27 cellular contexts compared by ENCODE assay signal in genomic region chrX:19448077-19448476, GRCh38.
"Had no signal": no experiment of that assay in that cellular context is flagged by ENCODE, and none has a peak within 500 bp of the region (broad histone marks: within the 10 kb centered on the region; RNA-seq: fewer than 3 reads in every experiment).

No MANE protein-coding gene starts in this region.

- H3K27me3 ChIP-seq: MG63, SJCRH30 had no signal

- H3K4me1 ChIP-seq: SJCRH30 had no signal

- DNase-seq: activated CD4-positive, alpha-beta memory T cell treated with anti-CD3 and anti-CD28 coated beads, Interleukin-2, amount 10 ng/mL, durations not matched to agents 7 days and 5 days; activated CD4-positive, alpha-beta T cell treated with anti-CD3 and anti-CD28 coated beads for 36 hours; activated CD4-positive, alpha-beta T cell treated with anti-CD3 and anti-CD28 coated beads, Interleukin-2, amount 50 U/mL, for 1 hour; activated gamma-delta T cell treated with Interleukin-2 at 50 U/mL for 16 hours; activated naive CD4-positive, alpha-beta T cell treated with anti-CD3 and anti-CD28 coated beads, Interleukin-2, amount 10 ng/mL, durations not matched to agents 7 days and 5 days; activated naive CD8-positive, alpha-beta T cell treated with anti-CD3 and anti-CD28 coated beads for 36 hours; activated T-cell treated with anti-CD3 and anti-CD28 coated beads for 4 hours; activated T-cell treated with anti-CD3 and anti-CD28 coated beads, Interleukin-2, amount 50 U/mL, for 72 hours; MG63; MV-4-11; NCI-H1092 treated with DMSO at 0.1 percent for 48 hours; NCI-H1417 treated with DMSO at 0.1 percent for 48 hours; NCI-H1694; NCI-H2029; NCI-H510A treated with DMSO at 0.1 percent for 48 hours; NCI-H69; NK-92 treated with Interleukin-12 subunit alpha and Interleukin-12 subunit beta, amount 100 ng/mL, for 24 hours; OCI-M1; RPMI8226; SJCRH30; SK-N-SH; T-helper 1 cell; WERI-Rb-1 had no signal

- H3K4me3 Mint-ChIP-seq: activated CD4-positive, alpha-beta memory T cell treated with anti-CD3 and anti-CD28 coated beads, Interleukin-2, amount 10 ng/mL, durations not matched to agents 7 days and 5 days; activated CD4-positive, alpha-beta T cell treated with anti-CD3 and anti-CD28 coated beads for 36 hours; activated naive CD4-positive, alpha-beta T cell treated with anti-CD3 and anti-CD28 coated beads, Interleukin-2, amount 10 ng/mL, durations not matched to agents 7 days and 5 days; activated naive CD8-positive, alpha-beta T cell treated with anti-CD3 and anti-CD28 coated beads for 36 hours; activated T-cell treated with anti-CD3 and anti-CD28 coated beads, Interleukin-2, amount 50 U/mL, for 72 hours had no signal

- H3K36me3 Mint-ChIP-seq: activated naive CD4-positive, alpha-beta T cell treated with anti-CD3 and anti-CD28 coated beads, Interleukin-2, amount 10 ng/mL, durations not matched to agents 7 days and 5 days; activated naive CD8-positive, alpha-beta T cell treated with anti-CD3 and anti-CD28 coated beads for 36 hours had no signal

- H3K36me3 ChIP-seq: MG63, SJCRH30, WERI-Rb-1 had no signal

- H3K9me3 Mint-ChIP-seq: activated CD4-positive, alpha-beta memory T cell treated with anti-CD3 and anti-CD28 coated beads, Interleukin-2, amount 10 ng/mL, durations not matched to agents 7 days and 5 days; activated naive CD4-positive, alpha-beta T cell treated with anti-CD3 and anti-CD28 coated beads, Interleukin-2, amount 10 ng/mL, durations not matched to agents 7 days and 5 days; activated naive CD8-positive, alpha-beta T cell treated with anti-CD3 and anti-CD28 coated beads for 36 hours; activated T-cell treated with anti-CD3 and anti-CD28 coated beads, Interleukin-2, amount 50 U/mL, for 72 hours; activated T-helper 2 cell treated with anti-CD3 and anti-CD28 coated beads, Interferon-gamma antibody, Interleukin-2, Interleukin-4, amounts not matched to agents 10 μg/mL and 5 μg/mL and 100 μg/mL, durations not matched to agents 14 hours and 24 hours and 36 hours had no signal

- H3K4me2 ChIP-seq: KMS-11, SK-N-SH had no signal

- H3K4me1 Mint-ChIP-seq: activated CD4-positive, alpha-beta memory T cell treated with anti-CD3 and anti-CD28 coated beads, Interleukin-2, amount 10 ng/mL, durations not matched to agents 7 days and 5 days; activated CD4-positive, alpha-beta T cell treated with anti-CD3 and anti-CD28 coated beads for 36 hours; activated naive CD4-positive, alpha-beta T cell treated with anti-CD3 and anti-CD28 coated beads, Interleukin-2, amount 10 ng/mL, durations not matched to agents 7 days and 5 days; activated naive CD8-positive, alpha-beta T cell treated with anti-CD3 and anti-CD28 coated beads for 36 hours had no signal

- H3K27ac ChIP-seq: KMS-11, SJCRH30, WERI-Rb-1 had no signal

- H3K9ac ChIP-seq: KMS-11, SK-N-SH had no signal

- H3K4me3 ChIP-seq: MG63, SJCRH30 had no signal

- ATAC-seq: activated CD4-positive, alpha-beta T cell treated with anti-CD3 and anti-CD28 coated beads for 36 hours; activated T-cell treated with anti-CD3 and anti-CD28 coated beads, Interleukin-2, amount 50 U/mL, for 72 hours; Panc1; Right ventricle myocardium inferior had no signal

- H3K27me3 Mint-ChIP-seq: activated naive CD4-positive, alpha-beta T cell treated with anti-CD3 and anti-CD28 coated beads, Interleukin-2, amount 10 ng/mL, durations not matched to agents 7 days and 5 days; activated naive CD8-positive, alpha-beta T cell treated with anti-CD3 and anti-CD28 coated beads for 36 hours had no signal
